ENCODE assay signal across 11 cellular contexts in genomic region chr5:143506881-143507552, GRCh38.
A peak's percentile ranks its signal among the peaks of the same experiment; 100 is the strongest.
DNase-seq lines count a peak whose midpoint lies in the region; ATAC-seq and TF ChIP-seq lines count a peak whose summit lies in the region.
"Had no signal": no experiment of that assay in that cellular context is flagged by ENCODE, and none has a peak within 500 bp of the region (broad histone marks: within the 10 kb centered on the region; RNA-seq: fewer than 3 reads in every experiment).

No MANE protein-coding gene starts in this region.

- no peaks in the 10 kb centered on the region for H3K36me3 ChIP-seq in mesenchymal stem cell (ENCODE audit: control insufficient read depth in 1 of 2, insufficient read depth in 2 of 2, low read depth in 1 of 2, low read length in 2 of 2)

- H3K4me2 ChIP-seq in mesenchymal stem cell (ENCODE audit: low read length, poor library complexity, severe bottlenecking), result no peak overlapping the region

- H3K27ac Mint-ChIP-seq in activated naive CD8-positive, alpha-beta T cell treated with anti-CD3 and anti-CD28 coated beads, Interleukin-2, amount 50 U/mL, for 24 hours, result no peak overlapping the region
- H3K27ac Mint-ChIP-seq: activated naive CD8-positive, alpha-beta T cell treated with anti-CD3 and anti-CD28 coated beads for 36 hours had no signal

- no peak overlapping the region for H2BK5ac ChIP-seq in mesenchymal stem cell (ENCODE audit: low read depth, low read length, poor library complexity, severe bottlenecking)

- H4K91ac ChIP-seq in mesenchymal stem cell (ENCODE audit: low read length), result no peak overlapping the region

- no peak overlapping the region for H3K23ac ChIP-seq in mesenchymal stem cell (ENCODE audit: low read length in 2 of 2)

- no peaks in the 10 kb centered on the region for H3K27me3 Mint-ChIP-seq in activated naive CD8-positive, alpha-beta T cell treated with anti-CD3 and anti-CD28 coated beads, Interleukin-2, amount 50 U/mL, for 24 hours
- H3K27me3 Mint-ChIP-seq: activated naive CD8-positive, alpha-beta T cell treated with anti-CD3 and anti-CD28 coated beads for 36 hours had no signal

- no peak overlapping the region for H4K8ac ChIP-seq in mesenchymal stem cell (ENCODE audit: low read length)

- no peak overlapping the region for H2BK15ac ChIP-seq in mesenchymal stem cell (ENCODE audit: low read depth, poor library complexity, severe bottlenecking)

- no peak for ATAC-seq in HG02763 (IDR thresholded peaks at IDR 0.05; ENCODE audit: unreplicated experiment)
- no peak for ATAC-seq in activated naive CD8-positive, alpha-beta T cell treated with anti-CD3 and anti-CD28 coated beads, Interleukin-2, amount 50 U/mL, for 24 hours

- H3K4me3 ChIP-seq in epithelial cell of esophagus (ENCODE audit: low read length) (no peak overlapping the region), mesenchymal stem cell (ENCODE audit: insufficient read depth in 1 of 2, low read depth in 1 of 2, low read length in 2 of 2) (peak overlapping the region in 1 of 2 experiments; percentile 11)

- no peak overlapping the region for H3K14ac ChIP-seq in mesenchymal stem cell (ENCODE audit: low read length in 2 of 2)

- no CpG with 5 or more reads among the region's 1 CpG for WGBS in mesenchymal stem cell

- H3K9me3 Mint-ChIP-seq in activated naive CD8-positive, alpha-beta T cell treated with anti-CD3 and anti-CD28 coated beads, Interleukin-2, amount 50 U/mL, for 24 hours, result no peaks in the 10 kb centered on the region

- no peaks in the 10 kb centered on the region for H3K79me1 ChIP-seq in mesenchymal stem cell (replicated peaks; ENCODE audit: low read length, poor library complexity, severe bottlenecking)

- DNase-seq in ACHN (peak; percentile 87), M059J (ENCODE audit: low read depth) (peak; percentile 96), epithelial cell of esophagus (ENCODE audit: low read depth) (peak; percentile 94), mesenchymal stem cell (peak; percentile 74), hypothalamus (lab: John Stamatoyannopoulos, UW) (no peak), NCI-H69 (lab: John Stamatoyannopoulos, UW) (no peak)
- no peak for DNase-seq in activated naive CD8-positive, alpha-beta T cell treated with anti-CD3 and anti-CD28 coated beads, Interleukin-2, amount 50 U/mL, for 24 hours
- DNase-seq: activated naive CD8-positive, alpha-beta T cell treated with anti-CD3 and anti-CD28 coated beads for 36 hours; NCI-H1930 had no signal

- no peak overlapping the region for H2AK5ac ChIP-seq in mesenchymal stem cell (ENCODE audit: low read length, severe bottlenecking)

- H3K4me3 Mint-ChIP-seq in activated naive CD8-positive, alpha-beta T cell treated with anti-CD3 and anti-CD28 coated beads, Interleukin-2, amount 50 U/mL, for 24 hours, result no peak overlapping the region
- H3K4me3 Mint-ChIP-seq: activated naive CD8-positive, alpha-beta T cell treated with anti-CD3 and anti-CD28 coated beads for 36 hours had no signal

- no peak overlapping the region for H2AFZ ChIP-seq in mesenchymal stem cell (ENCODE audit: low read depth, low read length)

- no peak overlapping the region for H3K4ac ChIP-seq in mesenchymal stem cell (ENCODE audit: low read depth in 1 of 2, low read length in 2 of 2)

- peak overlapping the region; percentile 46 for H3K27ac ChIP-seq in mesenchymal stem cell (ENCODE audit: low read length, poor library complexity, severe bottlenecking)
- H3K27ac ChIP-seq: C4-2B had no signal

- no peaks in the 10 kb centered on the region for H3K4me1 Mint-ChIP-seq in activated naive CD8-positive, alpha-beta T cell treated with anti-CD3 and anti-CD28 coated beads, Interleukin-2, amount 50 U/mL, for 24 hours
- H3K4me1 Mint-ChIP-seq: activated naive CD8-positive, alpha-beta T cell treated with anti-CD3 and anti-CD28 coated beads for 36 hours had no signal

- in situ Hi-C loops in ACHN (cut with HindIII; ENCODE audit: low pct_ligation_motif_present, low pct_unique_long_range_greater_than_20kb, low sequenced_read_pairs), result no loop called here

- H3K18ac ChIP-seq in mesenchymal stem cell (ENCODE audit: low read depth in 1 of 2, low read length in 2 of 2), result no peak overlapping the region

- no peak overlapping the region for H2BK12ac ChIP-seq in mesenchymal stem cell (ENCODE audit: low read length in 2 of 2)

- H3K9me3 ChIP-seq in mesenchymal stem cell (ENCODE audit: control insufficient read depth, low read length), result no peaks in the 10 kb centered on the region

- no peak overlapping the region for H2BK120ac ChIP-seq in mesenchymal stem cell (ENCODE audit: low read depth, low read length)

- H3K9ac ChIP-seq in mesenchymal stem cell (ENCODE audit: low read length), result peak overlapping the region; percentile 46

- peaks cover 2% of the 10 kb centered on the region for H3K36me3 Mint-ChIP-seq in activated naive CD8-positive, alpha-beta T cell treated with anti-CD3 and anti-CD28 coated beads, Interleukin-2, amount 50 U/mL, for 24 hours (ENCODE audit: low read depth)
- H3K36me3 Mint-ChIP-seq: activated naive CD8-positive, alpha-beta T cell treated with anti-CD3 and anti-CD28 coated beads for 36 hours had no signal

- TF ChIP-seq CTCF in epithelial cell of esophagus (IDR thresholded peaks at IDR 0.05; ENCODE audit: insufficient read depth, low read depth, low read length, missing control alignments), result peak; percentile 39

- H3K4me1 ChIP-seq in mesenchymal stem cell (ENCODE audit: control insufficient read depth, insufficient read depth, low read depth, low read length), result peaks cover 2% of the 10 kb centered on the region

- no peaks in the 10 kb centered on the region for H3K27me3 ChIP-seq in mesenchymal stem cell (ENCODE audit: control insufficient read depth in 1 of 2, insufficient read depth in 1 of 2, low read length in 2 of 2)

Comparison
In these comparisons a context has a peak if more than half of its experiments do, and no peak if none do; other contexts are left out.
1. DNase-seq: peak in ACHN (single experiment), M059J (single experiment), epithelial cell of esophagus (single experiment) and mesenchymal stem cell (single experiment); none in hypothalamus (0 of 51), NCI-H69 (single experiment) and activated naive CD8-positive, alpha-beta T cell treated with anti-CD3 and anti-CD28 coated beads, Interleukin-2, amount 50 U/mL, for 24 hours (single experiment).